In the genomic region with DNA sequence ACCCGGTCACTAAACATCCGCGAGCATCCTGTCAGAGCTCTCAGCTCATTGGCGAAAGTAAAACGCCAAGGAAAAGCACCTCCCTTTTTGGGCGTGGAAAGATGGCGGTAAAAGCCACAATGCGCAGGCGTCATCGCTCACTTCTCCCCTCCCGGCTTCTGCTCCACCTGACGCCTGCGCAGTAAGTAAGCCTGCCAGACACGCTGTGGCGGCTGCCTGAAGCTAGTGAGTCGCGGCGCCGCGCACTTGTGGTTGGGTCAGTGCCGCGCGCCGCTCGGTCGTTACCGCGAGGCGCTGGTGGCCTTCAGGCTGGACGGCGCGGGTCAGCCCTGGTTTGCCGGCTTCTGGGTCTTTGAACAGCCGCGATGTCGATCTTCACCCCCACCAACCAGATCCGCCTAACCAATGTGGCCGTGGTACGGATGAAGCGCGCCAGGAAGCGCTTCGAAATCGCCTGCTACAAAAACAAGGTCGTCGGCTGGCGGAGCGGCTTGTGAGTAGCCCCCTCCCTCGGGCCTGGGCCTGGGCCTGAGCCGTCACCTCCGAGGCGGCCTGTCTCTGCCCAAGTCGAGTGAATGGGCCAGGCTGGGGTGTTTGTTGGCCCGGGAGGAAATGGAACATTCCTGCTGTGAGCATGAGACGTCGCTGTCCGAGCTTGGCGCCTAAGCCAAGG, we compare ENCODE assay signal across 8 cellular contexts. TPM values are rescaled to one million over a fixed set of nuclear protein-coding genes. Genes with fewer than 3 reads are reported as not detected.
DNase-seq lines count a peak whose midpoint lies in the region; ATAC-seq, FAIRE-seq and TF ChIP-seq lines count a peak whose summit lies in the region.
"Not testable (repeated sequence)": the region's sequence is repeated elsewhere in the genome, so short reads cannot be mapped to it uniquely, and the experiment has no call there.

No MANE protein-coding gene starts in this region.

- H3K27ac ChIP-seq in SU-DHL-6 (ENCODE audit: low read depth, low read length) (peak overlapping the region; percentile 57), cardiac muscle cell (peak overlapping the region; percentile 99), pancreas (peak overlapping the region; percentile 90 to 93 (median 92)), tibial artery (peak overlapping the region; percentile 94 to 95)

- H3K27me3 Mint-ChIP-seq in activated naive CD8-positive, alpha-beta T cell treated with anti-CD3 and anti-CD28 coated beads, Interleukin-2, amount 50 U/mL, for 24 hours = not testable (repeated sequence)

- peaks cover 15% of the 10 kb centered on the region for H3K36me3 ChIP-seq in SU-DHL-6 (ENCODE audit: low read length)
- H3K36me3 ChIP-seq in cardiac muscle cell = peaks cover 15% of the 10 kb centered on the region
- H3K36me3 ChIP-seq in pancreas = peaks cover 5 to 10% (median 7%) of the 10 kb centered on the region in 3 donors
- H3K36me3 ChIP-seq in tibial artery = peaks cover 31 to 33% (median 32%) of the 10 kb centered on the region in 3 donors

- peak overlapping the region; percentile 92 for H3K27ac Mint-ChIP-seq in activated naive CD8-positive, alpha-beta T cell treated with anti-CD3 and anti-CD28 coated beads, Interleukin-2, amount 50 U/mL, for 24 hours

- peak overlapping the region; percentile 76 for H2AFZ ChIP-seq in SU-DHL-6 (ENCODE audit: low read depth, low read length, severe bottlenecking)

- not testable (repeated sequence) for TF ChIP-seq CTCF in GM12875 (IDR thresholded peaks at IDR 0.05; ENCODE audit: borderline replicate concordance, insufficient read depth, low read depth, low read length); SU-DHL-6 (IDR thresholded peaks at IDR 0.05; ENCODE audit: insufficient read depth, low read length, poor library complexity, severe bottlenecking); cardiac muscle cell (IDR thresholded peaks at IDR 0.05; ENCODE audit: low read depth, low read length); pancreas (IDR thresholded peaks at IDR 0.05)
- TF ChIP-seq CTCF in tibial artery (IDR thresholded peaks at IDR 0.05) = peak in 1 of 2 experiments; percentile 10

- H4K20me1 ChIP-seq in SU-DHL-6 (ENCODE audit: low read depth, low read length) = not testable (repeated sequence)

- peaks cover 34% of the 10 kb centered on the region for H3K4me1 Mint-ChIP-seq in activated naive CD8-positive, alpha-beta T cell treated with anti-CD3 and anti-CD28 coated beads, Interleukin-2, amount 50 U/mL, for 24 hours

- not testable (repeated sequence) for H3K9me3 Mint-ChIP-seq in activated naive CD8-positive, alpha-beta T cell treated with anti-CD3 and anti-CD28 coated beads, Interleukin-2, amount 50 U/mL, for 24 hours

- H3K4me3 ChIP-seq in GM12875 (ENCODE audit: low read depth, low read length) (peak overlapping the region; percentile 79), SU-DHL-6 (ENCODE audit: insufficient read depth, low read length, poor library complexity, severe bottlenecking) (peak overlapping the region; percentile 89), cardiac muscle cell (peak overlapping the region; percentile 78), pancreas (peak overlapping the region; percentile 36 to 65 (median 56)), tibial artery (peak overlapping the region; percentile 69 to 79)

- peaks cover 29% of the 10 kb centered on the region for H3K36me3 Mint-ChIP-seq in activated naive CD8-positive, alpha-beta T cell treated with anti-CD3 and anti-CD28 coated beads, Interleukin-2, amount 50 U/mL, for 24 hours (ENCODE audit: low read depth)

- H3K4me2 ChIP-seq in SU-DHL-6 (ENCODE audit: low read depth, low read length, poor library complexity, severe bottlenecking) = peak overlapping the region; percentile 54

- intact Hi-C loops in pancreas (cut with DNase I); tibial artery (cut with DNase I; ENCODE audit: low total_unique reads): not testable (repeated sequence)

- H3K9ac ChIP-seq in SU-DHL-6 (ENCODE audit: low read length) = peak overlapping the region; percentile 81

- H3F3A ChIP-seq in SU-DHL-6 (ENCODE audit: insufficient read depth) = not testable (repeated sequence)

- H3K9me3 ChIP-seq in SU-DHL-6 (ENCODE audit: insufficient read depth, low read length); cardiac muscle cell (ENCODE audit: low read depth); pancreas; tibial artery: not testable (repeated sequence)

- H3K79me2 ChIP-seq in SU-DHL-6 (ENCODE audit: insufficient read depth, low read length) = peaks cover 39% of the 10 kb centered on the region

- H3K27me3 ChIP-seq in SU-DHL-6 (ENCODE audit: low read length); cardiac muscle cell; pancreas; tibial artery: not testable (repeated sequence)

- DNase-seq in NCI-H1417 (lab: John Stamatoyannopoulos, UW) = peak; percentile 99 to 100 (median 100)
- DNase-seq in activated naive CD8-positive, alpha-beta T cell treated with anti-CD3 and anti-CD28 coated beads, Interleukin-2, amount 50 U/mL, for 24 hours = peak; percentile 97
- DNase-seq in cardiac muscle cell (ENCODE audit: low read depth in 1 of 2, low spot score in 1 of 2) = peak; percentile 98 to 99
- peak; percentile 92 to 99 (median 97) for DNase-seq in pancreas
- DNase-seq in tibial artery = peak; percentile 94 to 98

- H3K4me3 Mint-ChIP-seq in activated naive CD8-positive, alpha-beta T cell treated with anti-CD3 and anti-CD28 coated beads, Interleukin-2, amount 50 U/mL, for 24 hours = peak overlapping the region; percentile 92

- FAIRE-seq in pancreas (lab: Jason Lieb, UNC) = not testable (repeated sequence)

- not testable (repeated sequence) for H3K4me1 ChIP-seq in cardiac muscle cell (ENCODE audit: low read depth)
- H3K4me1 ChIP-seq in pancreas (peaks cover 5 to 18% (median 13%) of the 10 kb centered on the region in 3 donors), tibial artery (peaks cover 0 to 43% (median 22%) of the 10 kb centered on the region in 4 donors)

- WGBS in pancreas, 2 donors = 0% methylated on average over 58 of the region's 58 CpGs

- ATAC-seq in HG02763 (IDR thresholded peaks at IDR 0.05; ENCODE audit: unreplicated experiment) = peak; percentile 49
- ATAC-seq in activated naive CD8-positive, alpha-beta T cell treated with anti-CD3 and anti-CD28 coated beads, Interleukin-2, amount 50 U/mL, for 24 hours = peak; percentile 41
- peak; percentile 80 to 90 (median 84) for ATAC-seq in pancreas

- not testable (repeated sequence) for H3K9me2 ChIP-seq in SU-DHL-6 (replicated peaks; ENCODE audit: insufficient read depth, low read length)

RNA-seq across cellular contexts. Expression of a gene that starts 1.4 kb away (rescaled TPM):
- 2.4 and 2.9 TPM in 2 replicates for total RNA-seq in cardiac muscle cell
- polyA plus RNA-seq in cardiac muscle cell = 3.2 and 3.3 TPM in 2 replicates
- total RNA-seq in pancreas = 1 to 10 TPM in 5 of 6 donors, under 1 TPM in 1; 0.92 to 5.7 (median 1.8) TPM
- 1 to 10 TPM; 1.3 to 2.1 TPM for polyA plus RNA-seq in pancreas

Comparison
In these comparisons a context has a peak if more than half of its experiments do, and no peak if none do; other contexts are left out.
1. Peak in every context shown above with its lines: DNase-seq, ATAC-seq, H3K4me3 ChIP-seq and H3K27ac ChIP-seq.